In genomic region chr1:26353210-26353859, GRCh38 we compare ENCODE assay signal across 27 cellular contexts. TPM values are rescaled to one million over a fixed set of nuclear protein-coding genes. Genes with fewer than 3 reads are reported as not detected.
A peak's percentile ranks its signal among the peaks of the same experiment; 100 is the strongest.
DNase-seq lines count a peak whose midpoint lies in the region; ATAC-seq, FAIRE-seq and TF ChIP-seq lines count a peak whose summit lies in the region.
"Had no signal": no experiment of that assay in that cellular context is flagged by ENCODE, and none has a peak within 500 bp of the region (broad histone marks: within the 10 kb centered on the region; RNA-seq: fewer than 3 reads in every experiment).

No MANE protein-coding gene starts in this region.

- H3K4me3 ChIP-seq in K562: no peak overlapping the region
- peak overlapping the region; percentile 52 to 61 for H3K4me3 ChIP-seq in mucosa of rectum (ENCODE audit: low read length in 2 of 2)
- peak overlapping the region in 1 of 2 donors; percentile 40 for H3K4me3 ChIP-seq in vagina
- H3K4me3 ChIP-seq: ascending aorta, lung had no signal

- ATAC-seq in stimulated activated naive CD8-positive, alpha-beta T cell treated with anti-CD3 and anti-CD28 coated beads, Interleukin-15, amount 100 ng/mL, for 72 hours: no peak
- no peak for ATAC-seq in stimulated activated naive CD8-positive, alpha-beta T cell treated with anti-CD3 and anti-CD28 coated beads, Interleukin-15, Interleukin-2, amounts not matched to agents 100 U/mL and 50 U/mL, for 24 hours
- ATAC-seq in K562: no peak
- no peak for ATAC-seq in GM21717 (IDR thresholded peaks at IDR 0.05; ENCODE audit: unreplicated experiment)

- TF ChIP-seq POLR2A in K562 (conservative IDR thresholded peaks at IDR 0.05) (no peak), vagina (IDR thresholded peaks at IDR 0.05) (no peak)

- H3K27me3 ChIP-seq in K562 (ENCODE audit: control insufficient read depth in 2 of 2, insufficient read depth in 2 of 2, low read length in 2 of 2) (no peaks in the 10 kb centered on the region), mucosa of rectum (ENCODE audit: control insufficient read depth in 2 of 2, insufficient read depth in 2 of 2, low read length in 2 of 2) (no peaks in the 10 kb centered on the region), vagina (no peaks in the 10 kb centered on the region)
- H3K27me3 ChIP-seq: ascending aorta had no signal

- intact Hi-C loops in K562 (cut with micrococcal nuclease): no loop called here
- intact Hi-C loops in vagina (cut with DNase I): no loop called here
- intact Hi-C loops in activated naive CD4-positive, alpha-beta T cell treated with anti-CD3 and anti-CD28 coated beads for 36 hours (cut with micrococcal nuclease): no loop called here

- H3K9ac ChIP-seq in K562 (ENCODE audit: insufficient read depth in 1 of 2, low read depth in 2 of 2, low read length in 2 of 2): peak overlapping the region in 1 of 2 experiments; percentile 21; a peak in 2 of 4 replicates
- peak overlapping the region in 1 of 2 donors; percentile 73 for H3K9ac ChIP-seq in mucosa of rectum (ENCODE audit: low read depth in 1 of 2, low read length in 2 of 2)

- no peak overlapping the region for H3K27ac ChIP-seq in K562 (ENCODE audit: extremely low read depth, low read depth, low read length)
- peak overlapping the region; percentile 77 to 79 for H3K27ac ChIP-seq in mucosa of rectum (ENCODE audit: low read depth in 2 of 2, low read length in 2 of 2)
- peak overlapping the region; percentile 68 for H3K27ac ChIP-seq in vagina
- H3K27ac ChIP-seq: ascending aorta had no signal

- DNase-seq in stimulated activated naive CD8-positive, alpha-beta T cell treated with anti-CD3 and anti-CD28 coated beads, Interleukin-15, amount 100 ng/mL, for 72 hours: no peak
- DNase-seq in stimulated activated naive CD8-positive, alpha-beta T cell treated with anti-CD3 and anti-CD28 coated beads, Interleukin-15, Interleukin-2, amounts not matched to agents 100 U/mL and 50 U/mL, for 24 hours: no peak
- DNase-seq in K562 (ENCODE audit: extremely low read depth in 1 of 4, low spot score in 3 of 4) (no peak), vagina (ENCODE audit: extremely low spot score in 2 of 2) (no peak), RKO (ENCODE audit: low spot score) (no peak)
- no peak for DNase-seq in activated naive CD4-positive, alpha-beta T cell treated with anti-CD3 and anti-CD28 coated beads for 36 hours
- DNase-seq: activated CD4-positive, alpha-beta T cell treated with anti-CD3 and anti-CD28 coated beads, Interleukin-2, amount 10 ng/mL, durations not matched to agents 7 days and 5 days; activated naive CD4-positive, alpha-beta T cell treated with Interleukin-2 at 50 U/mL for 16 hours; activated T-cell treated with anti-CD3 and anti-CD28 coated beads for 4 hours; CD4-positive, CD25-positive, alpha-beta regulatory T cell; endodermal cell; hypothalamus; IMR-90; kidney; naive B cell; NCI-H2029; SIG-M5; stimulated activated CD4-positive, alpha-beta T cell treated with anti-CD3 and anti-CD28 coated beads, Interleukin-2, amount 100 ng/mL, for 48 hours had no signal

- H3K36me3 ChIP-seq in K562 (ENCODE audit: control insufficient read depth, insufficient read depth, low read length) (no peaks in the 10 kb centered on the region), mucosa of rectum (ENCODE audit: control insufficient read depth in 2 of 2, insufficient read depth in 2 of 2, low read length in 2 of 2) (no peaks in the 10 kb centered on the region), vagina (no peaks in the 10 kb centered on the region)
- H3K36me3 ChIP-seq: ascending aorta had no signal

- in situ Hi-C loops in K562 (cut with MboI): no loop called here

- 56% methylated on average over 4 of the region's 4 CpGs for WGBS in K562 (ENCODE audit: insufficient coverage, low coverage, missing lambda C conversion rate)

- peak overlapping the region; percentile 8 to 72 for H3K27ac Mint-ChIP-seq in stimulated activated naive CD8-positive, alpha-beta T cell treated with anti-CD3 and anti-CD28 coated beads, Interleukin-15, amount 100 ng/mL, for 72 hours
- H3K27ac Mint-ChIP-seq in activated naive CD4-positive, alpha-beta T cell treated with anti-CD3 and anti-CD28 coated beads for 36 hours: no peak overlapping the region
- H3K27ac Mint-ChIP-seq: activated CD4-positive, alpha-beta T cell treated with anti-CD3 and anti-CD28 coated beads, Interleukin-2, amount 10 ng/mL, durations not matched to agents 7 days and 5 days; CD4-positive, CD25-positive, alpha-beta regulatory T cell; endodermal cell had no signal

- no peaks in the 10 kb centered on the region for H3K36me3 Mint-ChIP-seq in activated naive CD4-positive, alpha-beta T cell treated with anti-CD3 and anti-CD28 coated beads for 36 hours (ENCODE audit: low read depth)
- H3K36me3 Mint-ChIP-seq: CD4-positive, CD25-positive, alpha-beta regulatory T cell; naive B cell had no signal

- H3K9me3 ChIP-seq in K562 (replicated peaks; ENCODE audit: control insufficient read depth, insufficient read depth, low read depth, low read length): no peaks in the 10 kb centered on the region
- no peaks in the 10 kb centered on the region for H3K9me3 ChIP-seq in mucosa of rectum (ENCODE audit: control insufficient read depth in 2 of 2, low read length in 2 of 2)
- no peaks in the 10 kb centered on the region for H3K9me3 ChIP-seq in vagina
- H3K9me3 ChIP-seq: ascending aorta had no signal

- CTCF ChIA-PET in K562 (lab: Yijun Ruan, JAX; ENCODE audit: low intra/inter-chr PET ratio): no interaction called here
- CTCF ChIA-PET in activated naive CD4-positive, alpha-beta T cell treated with anti-CD3 and anti-CD28 coated beads for 36 hours (lab: Charles Lee): interaction anchor here (2.5 kb wide), 1 partner anchor 11 kb away, joined by 9 read pairs; no protein-coding TSS in a partner anchor

- peaks cover 14% of the 10 kb centered on the region for H3K4me1 Mint-ChIP-seq in stimulated activated naive CD8-positive, alpha-beta T cell treated with anti-CD3 and anti-CD28 coated beads, Interleukin-15, amount 100 ng/mL, for 72 hours
- H3K4me1 Mint-ChIP-seq in activated naive CD4-positive, alpha-beta T cell treated with anti-CD3 and anti-CD28 coated beads for 36 hours (ENCODE audit: low read depth): no peaks in the 10 kb centered on the region
- H3K4me1 Mint-ChIP-seq: naive B cell had no signal

- TF ChIP-seq RAD21 in K562 (CRISPR knock-in tag; conservative IDR thresholded peaks at IDR 0.05 in 1 of 2, IDR thresholded peaks at IDR 0.05 in 1 of 2): no peak

- POLR2A ChIA-PET in K562 (lab: Yijun Ruan, JAX): interaction anchor here (0.7 to 2.2 kb wide), 5 partner anchors 11 to 1685 kb away, joined by 3 to 14 read pairs (median 5); no protein-coding TSS in a partner anchor

- no peaks in the 10 kb centered on the region for H3K9me1 ChIP-seq in K562 (ENCODE audit: control insufficient read depth, insufficient read depth, low read length)

- no peak overlapping the region for H3K4me3 Mint-ChIP-seq in stimulated activated naive CD8-positive, alpha-beta T cell treated with anti-CD3 and anti-CD28 coated beads, Interleukin-15, amount 100 ng/mL, for 72 hours
- no peak overlapping the region for H3K4me3 Mint-ChIP-seq in activated naive CD4-positive, alpha-beta T cell treated with anti-CD3 and anti-CD28 coated beads for 36 hours
- H3K4me3 Mint-ChIP-seq: activated CD4-positive, alpha-beta T cell treated with anti-CD3 and anti-CD28 coated beads, Interleukin-2, amount 10 ng/mL, durations not matched to agents 7 days and 5 days; CD4-positive, CD25-positive, alpha-beta regulatory T cell; endodermal cell; naive B cell had no signal

- FAIRE-seq in K562 (lab: Jason Lieb, UNC): no peak
- FAIRE-seq: GM12891, kidney had no signal

- no TSS peak for BruUV-seq in K562 (replicated peaks; lab: Mats Ljungman, UMichigan)

- no peak overlapping the region for H3K4me2 ChIP-seq in K562 (ENCODE audit: insufficient read depth, low read length)

- no peak for TF ChIP-seq CTCF in K562 (IDR thresholded peaks at IDR 0.05 in 2 of 3, conservative IDR thresholded peaks at IDR 0.05 in 1 of 3; ENCODE audit: insufficient read depth in 2 of 3, low read depth in 1 of 3, low read length in 3 of 3)
- TF ChIP-seq CTCF in vagina (IDR thresholded peaks at IDR 0.05): no peak

- H3K9me3 Mint-ChIP-seq in stimulated activated naive CD8-positive, alpha-beta T cell treated with anti-CD3 and anti-CD28 coated beads, Interleukin-15, amount 100 ng/mL, for 72 hours: no peaks in the 10 kb centered on the region
- no peaks in the 10 kb centered on the region for H3K9me3 Mint-ChIP-seq in activated naive CD4-positive, alpha-beta T cell treated with anti-CD3 and anti-CD28 coated beads for 36 hours
- H3K9me3 Mint-ChIP-seq: activated CD4-positive, alpha-beta T cell treated with anti-CD3 and anti-CD28 coated beads, Interleukin-2, amount 10 ng/mL, durations not matched to agents 7 days and 5 days; CD4-positive, CD25-positive, alpha-beta regulatory T cell; endodermal cell; naive B cell had no signal

- TF ChIP-seq EP300 in K562 (IDR thresholded peaks at IDR 0.05; ENCODE audit: low read length): no peak

- H2AFZ ChIP-seq in K562 (ENCODE audit: low read depth, low read length): no peak overlapping the region

- peaks cover 7% of the 10 kb centered on the region for H3K27me3 Mint-ChIP-seq in stimulated activated naive CD8-positive, alpha-beta T cell treated with anti-CD3 and anti-CD28 coated beads, Interleukin-15, amount 100 ng/mL, for 72 hours
- no peaks in the 10 kb centered on the region for H3K27me3 Mint-ChIP-seq in activated naive CD4-positive, alpha-beta T cell treated with anti-CD3 and anti-CD28 coated beads for 36 hours (ENCODE audit: low read depth)
- H3K27me3 Mint-ChIP-seq: activated CD4-positive, alpha-beta T cell treated with anti-CD3 and anti-CD28 coated beads, Interleukin-2, amount 10 ng/mL, durations not matched to agents 7 days and 5 days; CD4-positive, CD25-positive, alpha-beta regulatory T cell had no signal

- H4K20me1 ChIP-seq in K562 (replicated peaks; ENCODE audit: control insufficient read depth, insufficient read depth, low read length): no peaks in the 10 kb centered on the region

- H3K4me1 ChIP-seq in K562 (replicated peaks in 1 of 2; ENCODE audit: control insufficient read depth in 2 of 2, insufficient read depth in 2 of 2, low read length in 2 of 2) (peaks cover 20 to 34% of the 10 kb centered on the region in 2 experiments), mucosa of rectum (ENCODE audit: control insufficient read depth in 2 of 2, insufficient read depth in 2 of 2, low read length in 2 of 2) (peaks cover 34 to 50% of the 10 kb centered on the region in 2 donors), vagina (peaks cover 19% of the 10 kb centered on the region)
- H3K4me1 ChIP-seq: ascending aorta had no signal

- no peaks in the 10 kb centered on the region for H3K79me2 ChIP-seq in K562 (ENCODE audit: control insufficient read depth, insufficient read depth, low read length)

RNA-seq across cellular contexts. Expression of gene CRYBG2, which starts 0.6 kb away (rescaled TPM):
- total RNA-seq in K562 (2011; cell fraction: chromatin; rRNA removed; ENCODE audit: low replicate concordance): 7.8 and 10.7 TPM in 2 replicates
- total RNA-seq in K562 (2011; cell fraction: nucleolus; rRNA removed): 10.0 and 10.2 TPM in 2 replicates
- total RNA-seq in K562 (2011; cell fraction: nucleoplasm; rRNA removed): 5.7 and 6.5 TPM in 2 replicates
- total RNA-seq in K562 (2014; rRNA removed) (7.5 and 12.6 TPM in 2 replicates), K562 (2014; rRNA removed; fragmentation: Illumina TruSeq; extraction: Trizol) (1.3 and 2.1 TPM in 2 replicates), K562 (2015; rRNA removed; fragmentation: Illumina TruSeq; extraction: Trizol) (1.9 and 2.5 TPM in 2 replicates), K562 (2021) (8.5 and 8.8 TPM in 2 replicates), vagina (67.0 TPM)
- polyA plus RNA-seq in K562 (2011; rRNA removed) (3.3 and 3.8 TPM in 2 replicates), K562 (2014; fragmentation: Illumina TruSeq; extraction: Trizol) (3.7 and 5.1 TPM in 2 replicates), K562 (2014; fragmentation: Nextera tagmentation; extraction: Ambion mirVana) (1 to 10 TPM in 1 of 2 experiments, under 1 TPM in 1; 0.39 to 2.4 TPM), K562 (2014; rRNA removed) (3.1 and 8.1 TPM in 2 replicates)
- 4.8 and 8.5 TPM in 2 replicates for polyA plus RNA-seq in K562 (2011; cell fraction: cytosol; rRNA removed)
- 6.5 and 9.6 TPM in 2 replicates for polyA plus RNA-seq in K562 (2011; cell fraction: nucleus; rRNA removed)
- 4.3 and 24.3 TPM in 2 replicates for polyA plus RNA-seq in K562 (2012)
- 1.6 and 1.9 TPM in 2 replicates for polyA minus RNA-seq in K562 (2011; rRNA and poly(A)+ RNA removed)
- polyA minus RNA-seq in K562 (2011; cell fraction: cytosol; rRNA and poly(A)+ RNA removed): 5.9 and 7.5 TPM in 2 replicates
- polyA minus RNA-seq in K562 (2011; cell fraction: nucleus; rRNA and poly(A)+ RNA removed): 2.6 and 4.4 TPM in 2 replicates
- under 1 TPM; 0.37 to 0.72 TPM for total RNA-seq in activated naive CD4-positive, alpha-beta T cell treated with anti-CD3 and anti-CD28 coated beads for 36 hours
- total RNA-seq: ascending aorta, chondrocyte, IMR-90 had no signal
- polyA plus RNA-seq: IMR-90 had no signal

RNA-seq across cellular contexts. Expression of gene ZNF683, which starts 19.2 kb away (rescaled TPM):
- not detected in 2 replicates for total RNA-seq in K562 (2011; cell fraction: chromatin; rRNA removed; ENCODE audit: low replicate concordance)
- total RNA-seq in K562 (2011; cell fraction: nucleolus; rRNA removed): not detected in 2 replicates
- total RNA-seq in K562 (2011; cell fraction: nucleoplasm; rRNA removed): not detected in 2 replicates
- not detected in 2 replicates for total RNA-seq in K562 (2014; rRNA removed)
- total RNA-seq in K562 (2014; rRNA removed; fragmentation: Illumina TruSeq; extraction: Trizol): not detected in 2 replicates
- not detected in 2 replicates for total RNA-seq in K562 (2015; rRNA removed; fragmentation: Illumina TruSeq; extraction: Trizol)
- not detected in 2 replicates for total RNA-seq in K562 (2021)
- not detected in 2 replicates for polyA plus RNA-seq in K562 (2011; rRNA removed)
- not detected in 2 replicates for polyA plus RNA-seq in K562 (2011; cell fraction: cytosol; rRNA removed)
- polyA plus RNA-seq in K562 (2011; cell fraction: nucleus; rRNA removed): not detected in 2 replicates
- not detected in 2 replicates for polyA plus RNA-seq in K562 (2012)
- polyA plus RNA-seq in K562 (2014; fragmentation: Illumina TruSeq; extraction: Trizol): not detected in 2 replicates
- not detected for polyA plus RNA-seq in K562 (2014; fragmentation: Nextera tagmentation; extraction: Ambion mirVana)
- polyA plus RNA-seq in K562 (2014; rRNA removed): not detected in 2 replicates
- polyA minus RNA-seq in K562 (2011; rRNA and poly(A)+ RNA removed): not detected in 2 replicates
- polyA minus RNA-seq in K562 (2011; cell fraction: cytosol; rRNA and poly(A)+ RNA removed): not detected in 2 replicates
- polyA minus RNA-seq in K562 (2011; cell fraction: nucleus; rRNA and poly(A)+ RNA removed): not detected in 2 replicates
- total RNA-seq in vagina: not detected
- not detected for total RNA-seq in activated naive CD4-positive, alpha-beta T cell treated with anti-CD3 and anti-CD28 coated beads for 36 hours
- total RNA-seq: ascending aorta; CD4-positive, CD25-positive, alpha-beta regulatory T cell; chondrocyte; endodermal cell; IMR-90; posterior vena cava; T-helper 1 cell treated with Interleukin-12 subunit alpha and Interleukin-12 subunit beta and Interleukin-4 antibody, amounts not matched to agents 30 ng/mL and 1 ng/mL, for 36 hours; temporal lobe had no signal
- polyA plus RNA-seq: IMR-90 had no signal

RNA-seq across cellular contexts. Expression of gene CD52, which starts 35.6 kb away (rescaled TPM):
- 26.7 and 65.5 TPM in 2 replicates for total RNA-seq in K562 (2011; cell fraction: chromatin; rRNA removed; ENCODE audit: low replicate concordance)
- 72.0 and 78.5 TPM in 2 replicates for total RNA-seq in K562 (2011; cell fraction: nucleolus; rRNA removed)
- total RNA-seq in K562 (2011; cell fraction: nucleoplasm; rRNA removed): 50.2 and 55.9 TPM in 2 replicates
- 34.9 and 43.3 TPM in 2 replicates for total RNA-seq in K562 (2014; rRNA removed)
- total RNA-seq in K562 (2014; rRNA removed; fragmentation: Illumina TruSeq; extraction: Trizol): 127 TPM in 2 replicates
- 182 and 185 TPM in 2 replicates for total RNA-seq in K562 (2015; rRNA removed; fragmentation: Illumina TruSeq; extraction: Trizol)
- total RNA-seq in K562 (2021): 70.9 and 90.7 TPM in 2 replicates
- polyA plus RNA-seq in K562 (2011; rRNA removed): 312 and 418 TPM in 2 replicates
- 457 and 520 TPM in 2 replicates for polyA plus RNA-seq in K562 (2011; cell fraction: cytosol; rRNA removed)
- polyA plus RNA-seq in K562 (2011; cell fraction: nucleus; rRNA removed): 77.7 and 147 TPM in 2 replicates
- 170 and 195 TPM in 2 replicates for polyA plus RNA-seq in K562 (2012)
- 147 and 173 TPM in 2 replicates for polyA plus RNA-seq in K562 (2014; fragmentation: Illumina TruSeq; extraction: Trizol)
- polyA plus RNA-seq in K562 (2014; fragmentation: Nextera tagmentation; extraction: Ambion mirVana): 100 to 1,000 TPM; 355 to 488 TPM
- 152 and 198 TPM in 2 replicates for polyA plus RNA-seq in K562 (2014; rRNA removed)
- polyA minus RNA-seq in K562 (2011; rRNA and poly(A)+ RNA removed): 56.1 and 74.7 TPM in 2 replicates
- polyA minus RNA-seq in K562 (2011; cell fraction: cytosol; rRNA and poly(A)+ RNA removed): 28.1 and 33.6 TPM in 2 replicates
- polyA minus RNA-seq in K562 (2011; cell fraction: nucleus; rRNA and poly(A)+ RNA removed): 6.9 and 14.1 TPM in 2 replicates
- total RNA-seq in vagina: 8.1 TPM
- 100 to 1,000 TPM; 129 to 141 TPM for total RNA-seq in activated naive CD4-positive, alpha-beta T cell treated with anti-CD3 and anti-CD28 coated beads for 36 hours
- total RNA-seq: ascending aorta, chondrocyte, IMR-90, temporal lobe had no signal

RNA-seq across cellular contexts. Expression of gene UBXN11, which starts 46.9 kb away (rescaled TPM):
- total RNA-seq in K562 (2011; cell fraction: chromatin; rRNA removed; ENCODE audit: low replicate concordance): 26.5 and 67.3 TPM in 2 replicates
- 42.6 and 44.4 TPM in 2 replicates for total RNA-seq in K562 (2011; cell fraction: nucleolus; rRNA removed)
- total RNA-seq in K562 (2011; cell fraction: nucleoplasm; rRNA removed): 37.0 and 39.5 TPM in 2 replicates
- total RNA-seq in K562 (2014; rRNA removed) (11.3 and 11.5 TPM in 2 replicates), K562 (2014; rRNA removed; fragmentation: Illumina TruSeq; extraction: Trizol) (2.6 and 4.0 TPM in 2 replicates), K562 (2015; rRNA removed; fragmentation: Illumina TruSeq; extraction: Trizol) (8.1 and 8.2 TPM in 2 replicates), K562 (2021) (20.2 and 24.9 TPM in 2 replicates), vagina (7.1 TPM)
- polyA plus RNA-seq in K562 (2011; rRNA removed) (17.5 and 20.9 TPM in 2 replicates), K562 (2014; fragmentation: Illumina TruSeq; extraction: Trizol) (12.3 and 14.7 TPM in 2 replicates), K562 (2014; fragmentation: Nextera tagmentation; extraction: Ambion mirVana) (1 to 10 TPM in 1 of 2 experiments, under 1 TPM in 1; 0.48 to 2.1 TPM), K562 (2014; rRNA removed) (30.6 and 34.3 TPM in 2 replicates)
- polyA plus RNA-seq in K562 (2011; cell fraction: cytosol; rRNA removed): 20.1 and 26.4 TPM in 2 replicates
- polyA plus RNA-seq in K562 (2011; cell fraction: nucleus; rRNA removed): 134 and 188 TPM in 2 replicates
- polyA plus RNA-seq in K562 (2012): 23.4 and 28.6 TPM in 2 replicates
- 9.3 and 10.4 TPM in 2 replicates for polyA minus RNA-seq in K562 (2011; rRNA and poly(A)+ RNA removed)
- polyA minus RNA-seq in K562 (2011; cell fraction: cytosol; rRNA and poly(A)+ RNA removed): 7.9 and 8.8 TPM in 2 replicates
- 26.3 and 27.6 TPM in 2 replicates for polyA minus RNA-seq in K562 (2011; cell fraction: nucleus; rRNA and poly(A)+ RNA removed)
- 10 to 100 TPM; 26.4 to 26.9 TPM for total RNA-seq in activated naive CD4-positive, alpha-beta T cell treated with anti-CD3 and anti-CD28 coated beads for 36 hours

RNA-seq across cellular contexts. Expression of gene LIN28A, which starts 57.3 kb away (rescaled TPM):
- 0.51 and 0.97 TPM in 2 replicates for total RNA-seq in K562 (2011; cell fraction: chromatin; rRNA removed; ENCODE audit: low replicate concordance)
- total RNA-seq in K562 (2011; cell fraction: nucleolus; rRNA removed): 0.53 and 0.67 TPM in 2 replicates
- 0.81 and 1.5 TPM in 2 replicates for total RNA-seq in K562 (2011; cell fraction: nucleoplasm; rRNA removed)
- 3.1 and 3.8 TPM in 2 replicates for total RNA-seq in K562 (2014; rRNA removed)
- 4.3 and 4.5 TPM in 2 replicates for total RNA-seq in K562 (2014; rRNA removed; fragmentation: Illumina TruSeq; extraction: Trizol)
- total RNA-seq in K562 (2015; rRNA removed; fragmentation: Illumina TruSeq; extraction: Trizol): 4.5 and 5.4 TPM in 2 replicates
- 5.1 TPM in 2 replicates for total RNA-seq in K562 (2021)
- 0.26 and 5.2 TPM in 2 replicates for polyA plus RNA-seq in K562 (2011; rRNA removed)
- 0.25 and 1.9 TPM in 2 replicates for polyA plus RNA-seq in K562 (2011; cell fraction: cytosol; rRNA removed)
- polyA plus RNA-seq in K562 (2011; cell fraction: nucleus; rRNA removed): 0.15 and 1.7 TPM in 2 replicates
- polyA plus RNA-seq in K562 (2012): 0.24 and 1.0 TPM in 2 replicates
- 3.5 and 3.9 TPM in 2 replicates for polyA plus RNA-seq in K562 (2014; fragmentation: Illumina TruSeq; extraction: Trizol)
- 1 to 10 TPM in 1 of 2 experiments, under 1 TPM in 1; 0.80 to 1.0 TPM for polyA plus RNA-seq in K562 (2014; fragmentation: Nextera tagmentation; extraction: Ambion mirVana)
- 2.4 and 3.2 TPM in 2 replicates for polyA plus RNA-seq in K562 (2014; rRNA removed)
- polyA minus RNA-seq in K562 (2011; rRNA and poly(A)+ RNA removed): 0.69 and 13.6 TPM in 2 replicates
- 0.36 and 6.4 TPM in 2 replicates for polyA minus RNA-seq in K562 (2011; cell fraction: cytosol; rRNA and poly(A)+ RNA removed)
- polyA minus RNA-seq in K562 (2011; cell fraction: nucleus; rRNA and poly(A)+ RNA removed): 0.11 and 0.81 TPM in 2 replicates
- total RNA-seq in vagina: not detected
- not detected for total RNA-seq in activated naive CD4-positive, alpha-beta T cell treated with anti-CD3 and anti-CD28 coated beads for 36 hours
- total RNA-seq: activated CD4-positive, alpha-beta T cell treated with anti-CD3 and anti-CD28 coated beads, Interleukin-2, amount 10 ng/mL, durations not matched to agents 7 days and 5 days; ascending aorta; CD4-positive, CD25-positive, alpha-beta regulatory T cell; chondrocyte; IMR-90; kidney; posterior vena cava; T-helper 1 cell treated with Interleukin-12 subunit alpha and Interleukin-12 subunit beta and Interleukin-4 antibody, amounts not matched to agents 30 ng/mL and 1 ng/mL, for 36 hours; temporal lobe had no signal
- polyA plus RNA-seq: CD4-positive, CD25-positive, alpha-beta regulatory T cell; IMR-90; lung had no signal
